Comparison of ENCODE assay signal across 9 cellular contexts in the genomic region with DNA sequence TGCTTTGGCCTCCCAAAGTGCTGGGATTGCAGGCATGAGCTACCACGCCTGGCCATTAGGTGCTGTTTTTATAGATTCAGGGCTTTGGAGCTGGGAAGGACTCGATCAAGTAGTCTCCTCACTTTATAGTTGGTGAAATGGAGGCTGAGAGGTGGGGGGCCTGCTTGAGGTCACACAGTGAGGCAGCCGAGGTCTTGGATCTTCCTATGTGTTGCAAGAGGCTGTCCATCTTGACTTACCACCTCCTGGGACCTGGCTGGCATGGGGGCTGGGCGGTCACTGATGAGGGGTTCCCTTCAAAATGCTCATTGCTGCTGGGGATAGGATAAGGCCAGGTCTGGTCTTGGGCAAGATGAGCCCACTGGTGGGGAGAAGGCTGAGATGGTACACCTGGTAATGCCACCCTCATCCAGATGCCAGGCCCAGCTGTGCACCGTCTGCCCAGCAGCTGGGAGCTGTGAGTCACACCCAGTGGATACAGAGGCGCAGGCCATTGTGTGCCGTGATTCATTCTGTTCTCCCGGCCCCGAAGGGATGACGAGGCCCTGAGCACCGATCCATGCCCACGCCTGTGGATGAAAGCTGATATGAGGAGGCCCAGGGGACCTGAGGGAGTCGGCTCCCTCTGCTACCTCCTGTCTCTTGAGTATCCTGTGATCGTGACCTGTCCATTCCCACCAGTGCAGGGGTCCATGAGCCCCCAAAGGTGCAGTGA. TPM values are rescaled to one million over a fixed set of nuclear protein-coding genes. Genes with fewer than 3 reads are reported as not detected.
DNase-seq lines count a peak whose midpoint lies in the region; ATAC-seq and TF ChIP-seq lines count a peak whose summit lies in the region.
"Had no signal": no experiment of that assay in that cellular context is flagged by ENCODE, and none has a peak within 500 bp of the region (broad histone marks: within the 10 kb centered on the region; RNA-seq: fewer than 3 reads in every experiment).

No MANE protein-coding gene starts in this region.

- H4K91ac ChIP-seq in trophoblast cell (ENCODE audit: low read depth, low read length) = peak overlapping the region; percentile 58

- no peak overlapping the region for H3K4me2 ChIP-seq in trophoblast cell (ENCODE audit: low read length)

- no CpG with 5 or more reads among the region's 14 CpGs for WGBS in trophoblast cell (ENCODE audit: extremely low coverage, insufficient coverage, insufficient read length)

- no peak overlapping the region for H3K23ac ChIP-seq in trophoblast cell (ENCODE audit: low read length)

- CTCF ChIA-PET in Caco-2 (lab: Charles Lee) (no interaction called here), RWPE1 (lab: Yijun Ruan, JAX) (interaction anchor here (0.6 to 2.2 kb wide), 6 partner anchors 10 to 177 kb away, joined by 3 to 7 read pairs (median 3); no protein-coding TSS in a partner anchor)
- CTCF ChIA-PET in CD4-positive, alpha-beta memory T cell (lab: Charles Lee; ENCODE audit: partially characterized antibody) = no interaction called here

- TF ChIP-seq CTCF in Caco-2 (IDR thresholded peaks at IDR 0.05; ENCODE audit: insufficient read depth in 1 of 2, low read depth in 1 of 2, low read length in 1 of 2, severe bottlenecking in 1 of 2, unreplicated experiment in 1 of 2) (no peak), RWPE1 (conservative IDR thresholded peaks at IDR 0.05; ENCODE audit: low read depth) (no peak), foreskin fibroblast (IDR thresholded peaks at IDR 0.05; ENCODE audit: low read depth, low read length) (no peak)

- H2BK5ac ChIP-seq in trophoblast cell (ENCODE audit: low read depth, low read length, poor library complexity) = peak overlapping the region; percentile 32

- H2AFZ ChIP-seq in trophoblast cell (ENCODE audit: insufficient read depth, low read length, poor library complexity) = peak overlapping the region; percentile 18

- peak overlapping the region; percentile 68 for H2BK12ac ChIP-seq in trophoblast cell (ENCODE audit: low read length)

- H3K79me2 ChIP-seq in trophoblast cell (ENCODE audit: control insufficient read depth, insufficient read depth, low read length, poor library complexity) = peaks cover 54% of the 10 kb centered on the region

- POLR2A ChIA-PET in Caco-2 (lab: Charles Lee) (no interaction called here), RWPE1 (lab: Yijun Ruan, JAX; ENCODE audit: low non-redundant PET) (interaction anchor here (1.0 kb wide), 1 partner anchor 11 kb away, joined by 3 read pairs; no protein-coding TSS in a partner anchor)
- POLR2A ChIA-PET in CD4-positive, alpha-beta memory T cell (lab: Charles Lee; ENCODE audit: partially characterized antibody) = no interaction called here

- H3K27ac ChIP-seq in RWPE1 (peak overlapping the region; percentile 97), trophoblast cell (ENCODE audit: low read depth, low read length) (peak overlapping the region; percentile 49)
- no peak overlapping the region for H3K27ac ChIP-seq in CD4-positive, alpha-beta memory T cell (ENCODE audit: low read depth, low read length)

- ATAC-seq in GM21737 (IDR thresholded peaks at IDR 0.05; ENCODE audit: unreplicated experiment) = no peak

- peak overlapping the region; percentile 3 for H4K12ac ChIP-seq in trophoblast cell (ENCODE audit: low read depth, low read length)

- H3K4me1 ChIP-seq in Caco-2 (peaks cover 41% of the 10 kb centered on the region), trophoblast cell (ENCODE audit: control insufficient read depth in 1 of 2, insufficient read depth in 2 of 2, low read length in 2 of 2) (peaks cover 51 to 62% of the 10 kb centered on the region in 2 experiments)
- no peaks in the 10 kb centered on the region for H3K4me1 ChIP-seq in CD4-positive, alpha-beta memory T cell (ENCODE audit: insufficient read depth, low read length)

- H3K27ac Mint-ChIP-seq in Caco-2 (ENCODE audit: unreplicated experiment) = peak overlapping the region; percentile 1
- H3K27ac Mint-ChIP-seq in CD4-positive, alpha-beta memory T cell = no peak overlapping the region
- H3K27ac Mint-ChIP-seq: activated naive CD8-positive, alpha-beta T cell treated with anti-CD3 and anti-CD28 coated beads, Interleukin-2, amount 10 ng/mL, durations not matched to agents 7 days and 5 days had no signal

- H3K4me3 ChIP-seq in Caco-2 (ENCODE audit: low read depth, low read length) = no peak overlapping the region
- H3K4me3 ChIP-seq in foreskin fibroblast (ENCODE audit: low read depth in 1 of 2, low read length in 2 of 2) = peak overlapping the region; percentile 33
- peak overlapping the region; percentile 50 for H3K4me3 ChIP-seq in trophoblast cell (ENCODE audit: low read depth, low read length)
- no peak overlapping the region for H3K4me3 ChIP-seq in CD4-positive, alpha-beta memory T cell (ENCODE audit: low read length in 2 of 2)

- no peaks in the 10 kb centered on the region for H3K27me3 Mint-ChIP-seq in Caco-2 (ENCODE audit: insufficient read depth, unreplicated experiment)
- no peaks in the 10 kb centered on the region for H3K27me3 Mint-ChIP-seq in CD4-positive, alpha-beta memory T cell
- H3K27me3 Mint-ChIP-seq: activated naive CD8-positive, alpha-beta T cell treated with anti-CD3 and anti-CD28 coated beads, Interleukin-2, amount 10 ng/mL, durations not matched to agents 7 days and 5 days had no signal

- peaks cover 15% of the 10 kb centered on the region for H3K79me1 ChIP-seq in trophoblast cell (ENCODE audit: low read length)

- no TSS peak for BruUV-seq in Caco-2 (replicated peaks; lab: Mats Ljungman, UMichigan)

- peaks cover 43% of the 10 kb centered on the region for H3K4me1 Mint-ChIP-seq in Caco-2 (ENCODE audit: low read depth, unreplicated experiment)
- no peaks in the 10 kb centered on the region for H3K4me1 Mint-ChIP-seq in CD4-positive, alpha-beta memory T cell
- H3K4me1 Mint-ChIP-seq: activated naive CD8-positive, alpha-beta T cell treated with anti-CD3 and anti-CD28 coated beads, Interleukin-2, amount 10 ng/mL, durations not matched to agents 7 days and 5 days had no signal

- intact Hi-C loops in Caco-2 (cut with micrococcal nuclease; ENCODE audit: unreplicated experiment) = no loop called here
- intact Hi-C loops in CD4-positive, alpha-beta memory T cell (cut with micrococcal nuclease) = no loop called here

- peak overlapping the region; percentile 64 for H3K14ac ChIP-seq in trophoblast cell (ENCODE audit: low read length)

- peak overlapping the region; percentile 63 for H2AK5ac ChIP-seq in trophoblast cell (ENCODE audit: low read length)

- no peaks in the 10 kb centered on the region for H3K9me3 Mint-ChIP-seq in Caco-2 (ENCODE audit: unreplicated experiment)
- no peaks in the 10 kb centered on the region for H3K9me3 Mint-ChIP-seq in CD4-positive, alpha-beta memory T cell
- H3K9me3 Mint-ChIP-seq: activated naive CD8-positive, alpha-beta T cell treated with anti-CD3 and anti-CD28 coated beads, Interleukin-2, amount 10 ng/mL, durations not matched to agents 7 days and 5 days had no signal

- peaks cover 53% of the 10 kb centered on the region for H3K36me3 Mint-ChIP-seq in Caco-2 (ENCODE audit: insufficient read depth, unreplicated experiment)
- no peaks in the 10 kb centered on the region for H3K36me3 Mint-ChIP-seq in CD4-positive, alpha-beta memory T cell
- H3K36me3 Mint-ChIP-seq: activated naive CD8-positive, alpha-beta T cell treated with anti-CD3 and anti-CD28 coated beads, Interleukin-2, amount 10 ng/mL, durations not matched to agents 7 days and 5 days had no signal

- H3K27me3 ChIP-seq in Caco-2 (replicated peaks; ENCODE audit: control insufficient read depth, insufficient read depth, low read length) (no peaks in the 10 kb centered on the region), trophoblast cell (ENCODE audit: insufficient read depth, low read length) (no peaks in the 10 kb centered on the region)
- no peaks in the 10 kb centered on the region for H3K27me3 ChIP-seq in CD4-positive, alpha-beta memory T cell (ENCODE audit: insufficient read depth, low read length)

- peak overlapping the region; percentile 78 for H3K18ac ChIP-seq in trophoblast cell (ENCODE audit: low read length)

- no peak overlapping the region for H3K9ac ChIP-seq in trophoblast cell (ENCODE audit: low read length)

- peak overlapping the region; percentile 9 for H4K8ac ChIP-seq in trophoblast cell (ENCODE audit: low read depth, low read length)

- no peak overlapping the region for H2BK120ac ChIP-seq in trophoblast cell (ENCODE audit: insufficient read depth, low read length, poor library complexity)

- H3K4me3 Mint-ChIP-seq in Caco-2 (ENCODE audit: unreplicated experiment) = no peak overlapping the region
- H3K4me3 Mint-ChIP-seq in CD4-positive, alpha-beta memory T cell = no peak overlapping the region
- H3K4me3 Mint-ChIP-seq: activated naive CD8-positive, alpha-beta T cell treated with anti-CD3 and anti-CD28 coated beads, Interleukin-2, amount 10 ng/mL, durations not matched to agents 7 days and 5 days had no signal

- DNase-seq in Caco-2 (no peak), RWPE1 (ENCODE audit: low spot score) (peak; percentile 99), foreskin fibroblast (peak; percentile 96 to 98), trophoblast cell (peak; percentile 84 to 90), AML-193 (lab: John Stamatoyannopoulos, UW) (no peak), NCI-H1048 (lab: John Stamatoyannopoulos, UW) (no peak)
- no peak for DNase-seq in CD4-positive, alpha-beta memory T cell
- DNase-seq: activated naive CD8-positive, alpha-beta T cell treated with anti-CD3 and anti-CD28 coated beads, Interleukin-2, amount 10 ng/mL, durations not matched to agents 7 days and 5 days had no signal

- H3K9me3 ChIP-seq in Caco-2 (no peaks in the 10 kb centered on the region), trophoblast cell (ENCODE audit: insufficient read depth, low read depth, low read length) (no peaks in the 10 kb centered on the region)
- no peaks in the 10 kb centered on the region for H3K9me3 ChIP-seq in CD4-positive, alpha-beta memory T cell (ENCODE audit: control insufficient read depth in 1 of 2, low read length in 2 of 2)

- peak overlapping the region; percentile 90 for H3K4ac ChIP-seq in trophoblast cell (ENCODE audit: low read depth, low read length)

- H3K36me3 ChIP-seq in Caco-2 (ENCODE audit: control insufficient read depth, insufficient read depth, low read length) = peaks cover 3% of the 10 kb centered on the region; the same call in 1 of the 2 replicates
- H3K36me3 ChIP-seq in trophoblast cell (ENCODE audit: control insufficient read depth in 1 of 2, insufficient read depth in 2 of 2, low read length in 2 of 2) = peaks cover 27 to 39% of the 10 kb centered on the region in 2 experiments
- H3K36me3 ChIP-seq in CD4-positive, alpha-beta memory T cell (ENCODE audit: insufficient read depth, low read length) = no peaks in the 10 kb centered on the region

RNA-seq across cellular contexts. Expression of gene NDST1, which starts 10.5 kb away (rescaled TPM):
- total RNA-seq in Caco-2 (2022) = 106 and 110 TPM in 2 replicates
- 98.1 and 98.9 TPM in 2 replicates for polyA plus RNA-seq in trophoblast cell (2013)
- under 1 TPM; 0.35 to 0.64 TPM for total RNA-seq in CD4-positive, alpha-beta memory T cell
- under 1 TPM in 1 of 2 donors, not detected in 1; 0.29 TPM for polyA plus RNA-seq in CD4-positive, alpha-beta memory T cell

RNA-seq across cellular contexts. Expression of gene RPS14, which starts 47.9 kb away (rescaled TPM):
- total RNA-seq in Caco-2 (2022) = 2,300 and 2,382 TPM in 2 replicates
- polyA plus RNA-seq in trophoblast cell (2013) = 2,982 and 3,060 TPM in 2 replicates
- 1,000 to 10,000 TPM; 5,260 to 5,575 TPM for total RNA-seq in CD4-positive, alpha-beta memory T cell
- polyA plus RNA-seq in CD4-positive, alpha-beta memory T cell = 1,000 to 10,000 TPM; 7,865 to 9,996 TPM

Comparison
In these comparisons a context has a peak if more than half of its experiments do, and no peak if none do; other contexts are left out.
1. DNase-seq: peak in RWPE1 (single experiment), foreskin fibroblast (2 of 2) and trophoblast cell (2 of 2); none in Caco-2 (0 of 2), AML-193 (0 of 2), CD4-positive, alpha-beta memory T cell (0 of 5) and NCI-H1048 (single experiment).
2. H3K4me3 ChIP-seq: peak in foreskin fibroblast (2 of 2) and trophoblast cell (single experiment); none in Caco-2 (single experiment) and CD4-positive, alpha-beta memory T cell (0 of 2).
3. RNA of gene NDST1, which starts 10.5 kb away (total RNA-seq): 106 to 110 TPM in Caco-2; 0.35 to 0.64 TPM in CD4-positive, alpha-beta memory T cell; every median in the first group is over 10 times any median in the second.